Comparison of ENCODE assay signal across 17 cellular contexts in genomic region chr1:58702766-58703165, GRCh38.
"Had no signal": no experiment of that assay in that cellular context is flagged by ENCODE, and none has a peak within 500 bp of the region (broad histone marks: within the 10 kb centered on the region; RNA-seq: fewer than 3 reads in every experiment).

No MANE protein-coding gene starts in this region.

- H3K9me3 Mint-ChIP-seq: activated CD4-positive, alpha-beta T cell treated with anti-CD3 and anti-CD28 coated beads, Interleukin-2, amount 10 ng/mL, durations not matched to agents 7 days and 5 days; activated naive CD4-positive, alpha-beta T cell treated with anti-CD3 and anti-CD28 coated beads for 36 hours; activated naive CD8-positive, alpha-beta T cell treated with anti-CD3 and anti-CD28 coated beads, Interleukin-2, amount 50 U/mL, for 24 hours; dendritic cell treated with granulocyte-macrophage colony-stimulating factor and Interleukin-4, amounts not matched to agents 40 ng/mL and 50 ng/mL, for 4 days; stimulated activated naive B cell treated with anti-CD40 and anti-IgM and Interleukin-4, amounts not matched to agents 10 μg/mL and 1 μg/mL and 100 μg/mL, for 72 hours had no signal

- H3K27me3 ChIP-seq: breast epithelium, neutrophil, thyroid gland, uterus had no signal

- H3K36me3 ChIP-seq: breast epithelium, neutrophil, thyroid gland, uterus had no signal

- H3K4me1 Mint-ChIP-seq: stimulated activated naive B cell treated with anti-CD40 and anti-IgM and Interleukin-4, amounts not matched to agents 10 μg/mL and 1 μg/mL and 100 μg/mL, for 72 hours had no signal

- H3K27me3 Mint-ChIP-seq: activated CD4-positive, alpha-beta T cell treated with anti-CD3 and anti-CD28 coated beads, Interleukin-2, amount 10 ng/mL, durations not matched to agents 7 days and 5 days; activated naive CD8-positive, alpha-beta T cell treated with anti-CD3 and anti-CD28 coated beads, Interleukin-2, amount 50 U/mL, for 24 hours; dendritic cell treated with granulocyte-macrophage colony-stimulating factor and Interleukin-4, amounts not matched to agents 40 ng/mL and 50 ng/mL, for 4 days; stimulated activated naive B cell treated with anti-CD40 and anti-IgM and Interleukin-4, amounts not matched to agents 10 μg/mL and 1 μg/mL and 100 μg/mL, for 72 hours had no signal

- H3K4me3 ChIP-seq: breast epithelium, thyroid gland, uterus had no signal

- H3K27ac ChIP-seq: breast epithelium, neutrophil, parathyroid adenoma, thyroid gland, uterus had no signal

- H3K9ac ChIP-seq: parathyroid adenoma had no signal

- H3K9me3 ChIP-seq: breast epithelium, neutrophil, thyroid gland, uterus had no signal

- H3K4me3 Mint-ChIP-seq: activated CD4-positive, alpha-beta T cell treated with anti-CD3 and anti-CD28 coated beads, Interleukin-2, amount 10 ng/mL, durations not matched to agents 7 days and 5 days; activated naive CD4-positive, alpha-beta T cell treated with anti-CD3 and anti-CD28 coated beads for 36 hours; activated naive CD8-positive, alpha-beta T cell treated with anti-CD3 and anti-CD28 coated beads, Interleukin-2, amount 50 U/mL, for 24 hours; dendritic cell treated with granulocyte-macrophage colony-stimulating factor and Interleukin-4, amounts not matched to agents 40 ng/mL and 50 ng/mL, for 4 days; stimulated activated naive B cell treated with anti-CD40 and anti-IgM and Interleukin-4, amounts not matched to agents 10 μg/mL and 1 μg/mL and 100 μg/mL, for 72 hours had no signal

- DNase-seq: activated CD4-positive, alpha-beta T cell treated with anti-CD3 and anti-CD28 coated beads, Interleukin-2, amount 10 ng/mL, durations not matched to agents 7 days and 5 days; activated CD4-positive, CD25-positive, alpha-beta regulatory T cell; activated naive CD4-positive, alpha-beta T cell treated with anti-CD3 and anti-CD28 coated beads for 36 hours; activated naive CD8-positive, alpha-beta T cell treated with anti-CD3 and anti-CD28 coated beads, Interleukin-2, amount 50 U/mL, for 24 hours; aorta; erythroblast; hypothalamus; kidney; retina; stimulated activated naive B cell treated with anti-CD40 and anti-IgM and Interleukin-4, amounts not matched to agents 10 μg/mL and 1 μg/mL and 100 μg/mL, for 72 hours; T-helper 2 cell; thyroid gland; uterus had no signal

- ATAC-seq: activated naive CD8-positive, alpha-beta T cell treated with anti-CD3 and anti-CD28 coated beads, Interleukin-2, amount 50 U/mL, for 24 hours; stimulated activated naive B cell treated with anti-CD40 and anti-IgM and Interleukin-4, amounts not matched to agents 10 μg/mL and 1 μg/mL and 100 μg/mL, for 72 hours had no signal

- H3K27ac Mint-ChIP-seq: activated CD4-positive, alpha-beta T cell treated with anti-CD3 and anti-CD28 coated beads, Interleukin-2, amount 10 ng/mL, durations not matched to agents 7 days and 5 days; activated naive CD4-positive, alpha-beta T cell treated with anti-CD3 and anti-CD28 coated beads for 36 hours; activated naive CD8-positive, alpha-beta T cell treated with anti-CD3 and anti-CD28 coated beads, Interleukin-2, amount 50 U/mL, for 24 hours; dendritic cell treated with granulocyte-macrophage colony-stimulating factor and Interleukin-4, amounts not matched to agents 40 ng/mL and 50 ng/mL, for 4 days; stimulated activated naive B cell treated with anti-CD40 and anti-IgM and Interleukin-4, amounts not matched to agents 10 μg/mL and 1 μg/mL and 100 μg/mL, for 72 hours had no signal

- H3K4me1 ChIP-seq: parathyroid adenoma, uterus had no signal
